In the genomic region with DNA sequence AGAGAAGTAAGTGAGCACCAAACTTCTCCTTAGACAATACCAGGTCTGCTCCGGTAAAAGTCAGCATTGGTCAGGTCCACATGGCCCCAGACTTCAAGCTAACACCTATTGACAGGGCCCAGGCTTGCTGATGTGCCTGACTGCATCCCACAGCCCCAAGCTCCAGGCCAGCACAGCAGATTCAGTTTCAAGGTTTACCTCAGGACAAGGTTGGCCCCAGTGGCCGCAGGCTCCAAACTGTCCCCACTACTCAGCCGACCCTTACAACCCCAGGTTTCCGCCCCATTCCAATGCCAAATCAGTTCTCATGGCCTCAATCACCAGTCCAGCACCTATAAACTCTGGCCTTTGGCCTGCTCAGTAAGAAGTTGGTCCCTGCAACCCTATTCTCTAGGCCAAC, we compare ENCODE assay signal across 8 cellular contexts. TPM values are rescaled to one million over a fixed set of nuclear protein-coding genes. Genes with fewer than 3 reads are reported as not detected.
"Had no signal": no experiment of that assay in that cellular context is flagged by ENCODE, and none has a peak within 500 bp of the region (broad histone marks: within the 10 kb centered on the region; RNA-seq: fewer than 3 reads in every experiment).

No MANE protein-coding gene starts in this region.

- ATAC-seq: HepG2, K562 had no signal

- H3K4me3 ChIP-seq: K562 had no signal

- H3K27ac ChIP-seq: HL-60 had no signal

- DNase-seq: IMR-90, KBM-7 had no signal

RNA-seq across cellular contexts. Expression of a gene that starts 39.4 kb away (rescaled TPM):
- total RNA-seq: HepG2, HT-29, IMR-90, K562 had no signal
- polyA plus RNA-seq: HepG2, IMR-90, K562 had no signal

RNA-seq across cellular contexts. Expression of a gene that starts 53.3 kb away (rescaled TPM):
- total RNA-seq: HepG2, HT-29, HT1080, IMR-90, K562 had no signal
- polyA plus RNA-seq: HepG2, IgD-negative memory B cell, IMR-90, K562 had no signal
